ENCODE assay signal across 8 cellular contexts in the genomic region with DNA sequence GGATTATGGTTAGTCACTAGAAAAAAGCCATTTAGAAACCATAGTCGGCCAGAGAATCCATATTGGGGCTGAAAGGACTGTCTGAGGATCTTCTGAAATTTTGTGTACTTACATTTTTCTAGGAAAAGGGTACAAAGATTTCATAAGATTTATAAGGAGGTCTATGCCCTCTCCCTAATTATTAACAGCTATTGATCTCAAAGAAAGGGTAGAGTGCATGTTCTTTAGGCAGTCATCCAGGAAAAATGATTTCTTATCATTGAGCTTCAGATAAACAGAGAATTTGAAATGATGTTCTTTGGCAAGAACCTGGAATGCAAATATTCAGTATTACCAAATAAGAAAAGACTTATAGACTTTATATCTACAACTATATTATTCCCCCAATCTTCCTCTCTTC.
"Had no signal": no experiment of that assay in that cellular context is flagged by ENCODE, and none has a peak within 500 bp of the region (broad histone marks: within the 10 kb centered on the region; RNA-seq: fewer than 3 reads in every experiment).

No MANE protein-coding gene starts in this region.

- FAIRE-seq: G401.6, GM12878, GM12891, GM12892, GM18507, GM19239 had no signal

- DNase-seq: GDM1, GF-D8 had no signal

- ATAC-seq: GM12878 had no signal

- H3K4me3 ChIP-seq: GM12878 had no signal
